ENCODE assay signal across 32 cellular contexts in the genomic region with DNA sequence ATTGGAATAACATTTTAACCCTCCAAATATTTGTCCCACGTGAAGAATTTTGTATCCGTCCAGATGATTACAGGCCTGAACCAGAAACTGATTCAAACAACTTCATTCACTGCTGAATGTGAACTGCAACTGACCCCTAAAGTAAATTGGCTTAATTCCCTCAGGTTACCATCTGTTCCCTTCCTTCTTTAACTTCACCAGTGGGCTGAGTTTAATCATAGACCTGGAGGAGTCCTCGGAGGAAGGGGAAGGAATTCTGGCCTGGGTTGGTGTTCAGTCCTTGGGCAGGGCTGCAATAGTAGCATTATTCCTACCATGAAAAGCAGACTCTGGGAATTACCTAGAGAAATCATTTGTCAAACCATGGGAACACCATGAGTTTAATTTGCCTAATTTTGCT.
"Had no signal": no experiment of that assay in that cellular context is flagged by ENCODE, and none has a peak within 500 bp of the region (broad histone marks: within the 10 kb centered on the region; RNA-seq: fewer than 3 reads in every experiment).

No MANE protein-coding gene starts in this region.

- H3K27me3 Mint-ChIP-seq: progenitor cell of endocrine pancreas; stimulated activated memory B cell treated with anti-CD40 and anti-IgM and Interleukin-4, amounts not matched to agents 10 μg/mL and 1 μg/mL and 100 μg/mL, for 72 hours; type B pancreatic cell had no signal

- ATAC-seq: gastroesophageal sphincter; left colon; natural killer cell treated with Interleukin-12 subunit alpha and Interleukin-12 subunit beta and Interleukin-15 and Interleukin-18, amount 100 ng/mL, for 72 hours; sciatic nerve; stimulated activated memory B cell treated with anti-CD40 and anti-IgM and Interleukin-4, amounts not matched to agents 10 μg/mL and 1 μg/mL and 100 μg/mL, for 72 hours; stimulated activated naive CD8-positive, alpha-beta T cell treated with anti-CD3 and anti-CD28 coated beads, Interleukin-15, amount 100 ng/mL, for 72 hours; T-helper 17 cell; WTC11 had no signal

- H3K4me3 ChIP-seq: gastroesophageal sphincter, hepatocyte, skin epidermis, uterus had no signal

- H3K27me3 ChIP-seq: gastroesophageal sphincter, hepatocyte, uterus had no signal

- FAIRE-seq: endothelial cell of umbilical vein, kidney had no signal

- H3K27ac Mint-ChIP-seq: activated CD4-positive, alpha-beta memory T cell treated with anti-CD3 and anti-CD28 coated beads, Interleukin-2, amount 10 ng/mL, durations not matched to agents 7 days and 5 days; activated CD4-positive, alpha-beta T cell treated with anti-CD3 and anti-CD28 coated beads, Interleukin-2, amount 10 ng/mL, durations not matched to agents 7 days and 5 days; activated naive CD4-positive, alpha-beta T cell treated with anti-CD3 and anti-CD28 coated beads, Interleukin-2, amount 10 ng/mL, durations not matched to agents 7 days and 5 days; activated T-cell treated with anti-CD3 and anti-CD28 coated beads, Interleukin-2, amount 50 U/mL, for 24 hours; natural killer cell treated with Interleukin-12 subunit alpha and Interleukin-12 subunit beta and Interleukin-15 and Interleukin-18, amount 100 ng/mL, for 72 hours; progenitor cell of endocrine pancreas; stimulated activated memory B cell treated with anti-CD40 and anti-IgM and Interleukin-4, amounts not matched to agents 10 μg/mL and 1 μg/mL and 100 μg/mL, for 72 hours; stimulated activated naive CD8-positive, alpha-beta T cell treated with anti-CD3 and anti-CD28 coated beads, Interleukin-15, amount 100 ng/mL, for 72 hours; T-helper 17 cell; type B pancreatic cell; WTC11 had no signal

- H3K4me3 Mint-ChIP-seq: activated CD4-positive, alpha-beta memory T cell treated with anti-CD3 and anti-CD28 coated beads, Interleukin-2, amount 10 ng/mL, durations not matched to agents 7 days and 5 days; activated CD4-positive, alpha-beta T cell treated with anti-CD3 and anti-CD28 coated beads, Interleukin-2, amount 10 ng/mL, durations not matched to agents 7 days and 5 days; activated naive CD4-positive, alpha-beta T cell treated with anti-CD3 and anti-CD28 coated beads, Interleukin-2, amount 10 ng/mL, durations not matched to agents 7 days and 5 days; activated T-cell treated with anti-CD3 and anti-CD28 coated beads, Interleukin-2, amount 50 U/mL, for 24 hours; natural killer cell treated with Interleukin-12 subunit alpha and Interleukin-12 subunit beta and Interleukin-15 and Interleukin-18, amount 100 ng/mL, for 72 hours; stimulated activated memory B cell treated with anti-CD40 and anti-IgM and Interleukin-4, amounts not matched to agents 10 μg/mL and 1 μg/mL and 100 μg/mL, for 72 hours; stimulated activated naive CD8-positive, alpha-beta T cell treated with anti-CD3 and anti-CD28 coated beads, Interleukin-15, amount 100 ng/mL, for 72 hours; T-helper 17 cell; type B pancreatic cell; WTC11 had no signal

- H3K4me2 ChIP-seq: hepatocyte had no signal

- H3K4me1 Mint-ChIP-seq: activated CD4-positive, alpha-beta T cell treated with anti-CD3 and anti-CD28 coated beads, Interleukin-2, amount 10 ng/mL, durations not matched to agents 7 days and 5 days; activated naive CD4-positive, alpha-beta T cell treated with anti-CD3 and anti-CD28 coated beads, Interleukin-2, amount 10 ng/mL, durations not matched to agents 7 days and 5 days; stimulated activated naive CD8-positive, alpha-beta T cell treated with anti-CD3 and anti-CD28 coated beads, Interleukin-15, amount 100 ng/mL, for 72 hours; WTC11 had no signal

- H3K9me3 ChIP-seq: gastroesophageal sphincter, neutrophil, uterus had no signal

- H3K36me3 ChIP-seq: gastroesophageal sphincter, neutrophil, uterus had no signal

- H3K27ac ChIP-seq: gastroesophageal sphincter, hepatocyte, neutrophil, skin epidermis, uterus had no signal

- H3K79me2 ChIP-seq: hepatocyte had no signal

- H3K36me3 Mint-ChIP-seq: activated naive CD4-positive, alpha-beta T cell treated with anti-CD3 and anti-CD28 coated beads, Interleukin-2, amount 10 ng/mL, durations not matched to agents 7 days and 5 days; natural killer cell treated with Interleukin-12 subunit alpha and Interleukin-12 subunit beta and Interleukin-15 and Interleukin-18, amount 100 ng/mL, for 72 hours; stimulated activated memory B cell treated with anti-CD40 and anti-IgM and Interleukin-4, amounts not matched to agents 10 μg/mL and 1 μg/mL and 100 μg/mL, for 72 hours; type B pancreatic cell; WTC11 had no signal

- DNase-seq: activated CD4-positive, alpha-beta memory T cell treated with anti-CD3 and anti-CD28 coated beads, Interleukin-2, amount 10 ng/mL, durations not matched to agents 7 days and 5 days; activated CD4-positive, alpha-beta T cell treated with anti-CD3 and anti-CD28 coated beads for 1 hour; activated CD4-positive, alpha-beta T cell treated with anti-CD3 and anti-CD28 coated beads, Interleukin-2, amount 10 ng/mL, durations not matched to agents 7 days and 5 days; activated CD8-positive, alpha-beta memory T cell treated with anti-CD3 and anti-CD28 coated beads, Interleukin-2, amount 50 U/mL, for 48 hours; activated gamma-delta T cell; activated naive CD4-positive, alpha-beta T cell treated with anti-CD3 and anti-CD28 coated beads, Interleukin-2, amount 10 ng/mL, durations not matched to agents 7 days and 5 days; activated T-cell treated with anti-CD3 and anti-CD28 coated beads, Interleukin-2, amount 50 U/mL, for 24 hours; amniotic stem cell; caudate nucleus; cortex of kidney; kidney; left colon; mammary epithelial cell; stimulated activated CD4-positive, alpha-beta T cell treated with anti-CD3 and anti-CD28 coated beads, Interleukin-12 subunit alpha, Interleukin-12 subunit beta, amount 100 ng/mL, for 4 hours; stimulated activated CD4-positive, alpha-beta T cell treated with anti-CD3 and anti-CD28 coated beads, Interleukin-4, amount 100 ng/mL, for 4 hours; stimulated activated CD8-positive, alpha-beta memory T cell treated with anti-CD3 and anti-CD28 coated beads, Interleukin-4, amount 100 ng/mL, for 48 hours; stimulated activated naive CD8-positive, alpha-beta T cell treated with anti-CD3 and anti-CD28 coated beads, Interleukin-15, amount 100 ng/mL, for 72 hours; substantia nigra; T-helper 17 cell; T1000; uterus had no signal

- H2AFZ ChIP-seq: hepatocyte had no signal

- H3K9me3 Mint-ChIP-seq: activated CD4-positive, alpha-beta memory T cell treated with anti-CD3 and anti-CD28 coated beads, Interleukin-2, amount 10 ng/mL, durations not matched to agents 7 days and 5 days; activated CD4-positive, alpha-beta T cell treated with anti-CD3 and anti-CD28 coated beads, Interleukin-2, amount 10 ng/mL, durations not matched to agents 7 days and 5 days; activated naive CD4-positive, alpha-beta T cell treated with anti-CD3 and anti-CD28 coated beads, Interleukin-2, amount 10 ng/mL, durations not matched to agents 7 days and 5 days; activated T-cell treated with anti-CD3 and anti-CD28 coated beads, Interleukin-2, amount 50 U/mL, for 24 hours; natural killer cell treated with Interleukin-12 subunit alpha and Interleukin-12 subunit beta and Interleukin-15 and Interleukin-18, amount 100 ng/mL, for 72 hours; stimulated activated memory B cell treated with anti-CD40 and anti-IgM and Interleukin-4, amounts not matched to agents 10 μg/mL and 1 μg/mL and 100 μg/mL, for 72 hours; stimulated activated naive CD8-positive, alpha-beta T cell treated with anti-CD3 and anti-CD28 coated beads, Interleukin-15, amount 100 ng/mL, for 72 hours; WTC11 had no signal
